In the genomic region with DNA sequence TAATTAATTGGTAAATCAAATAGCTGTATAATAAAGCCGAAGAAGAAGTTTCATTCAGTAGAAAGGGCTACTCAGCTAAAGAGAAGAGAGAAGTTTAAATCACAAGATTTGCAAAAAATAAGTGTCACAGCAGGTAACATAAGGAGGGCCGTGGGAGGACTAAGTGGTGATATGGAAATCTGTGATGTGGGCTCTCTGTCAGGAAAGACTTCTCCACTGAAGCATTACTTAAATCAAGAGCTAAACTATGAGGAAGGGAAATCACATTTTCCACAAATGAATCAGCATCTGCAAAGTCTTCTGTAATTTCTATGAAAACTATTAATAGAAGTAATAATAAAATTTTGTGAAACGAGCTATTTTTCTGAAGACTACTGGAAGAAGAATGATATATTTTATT, we compare ENCODE assay signal across 16 cellular contexts.
DNase-seq lines count a peak whose midpoint lies in the region; ATAC-seq, FAIRE-seq and TF ChIP-seq lines count a peak whose summit lies in the region.
"Had no signal": no experiment of that assay in that cellular context is flagged by ENCODE, and none has a peak within 500 bp of the region (broad histone marks: within the 10 kb centered on the region; RNA-seq: fewer than 3 reads in every experiment).

No MANE protein-coding gene starts in this region.

- 68 to 80% (median 75%) methylated on average over 3 of the region's 3 CpGs for WGBS in small intestine, 3 donors

- H3K4me1 ChIP-seq in small intestine (ENCODE audit: control insufficient read depth in 2 of 2, insufficient read depth in 1 of 2, low read depth in 1 of 2, low read length in 1 of 2), result no peaks in the 10 kb centered on the region
- H3K4me1 ChIP-seq: SJSA1 had no signal

- H3K27me3 ChIP-seq in BJ (ENCODE audit: control insufficient read depth, insufficient read depth, low read length) (no peaks in the 10 kb centered on the region), small intestine (ENCODE audit: control insufficient read depth in 2 of 2, insufficient read depth in 2 of 2, low read length in 2 of 2) (no peaks in the 10 kb centered on the region)
- H3K27me3 ChIP-seq: SJSA1 had no signal

- DNase-seq in BJ (ENCODE audit: low read depth), result peak; percentile 4
- peak; percentile 27 for DNase-seq in NCI-H69 (lab: John Stamatoyannopoulos, UW)
- peak; percentile 17 for DNase-seq in glomerular visceral epithelial cell (ENCODE audit: extremely low spot score)
- DNase-seq in putamen (ENCODE audit: low spot score), result peak; percentile 70
- DNase-seq in SHP77 treated with DMSO at 0.1 percent for 48 hours (lab: John Stamatoyannopoulos, UW), result no peak
- no peak for DNase-seq in small intestine
- DNase-seq: KG1, NCI-H1092 treated with DMSO at 0.1 percent for 48 hours, NCI-H1694, NCI-H446 treated with DMSO at 0.1 percent for 48 hours, NCI-H774, RPMI8226 had no signal

- CTCF ChIA-PET in BJ (lab: Yijun Ruan, JAX), result no interaction called here

- TF ChIP-seq CTCF in BJ (IDR thresholded peaks at IDR 0.05; ENCODE audit: insufficient read depth, low read depth, low read length), result no peak

- no peak for FAIRE-seq in small intestine (lab: Jason Lieb, UNC)
- FAIRE-seq: H54 had no signal

- no peaks in the 10 kb centered on the region for H3K36me3 ChIP-seq in BJ (ENCODE audit: control insufficient read depth, insufficient read depth, low read length)
- H3K36me3 ChIP-seq in small intestine (ENCODE audit: control insufficient read depth in 2 of 2, insufficient read depth in 2 of 2, low read length in 2 of 2), result no peaks in the 10 kb centered on the region
- H3K36me3 ChIP-seq: SJSA1 had no signal

- H3K27ac ChIP-seq in small intestine (ENCODE audit: low read depth in 1 of 2, low read length in 1 of 2), result no peak overlapping the region
- H3K27ac ChIP-seq: SJSA1 had no signal

- no peak for ATAC-seq in HG02588 (IDR thresholded peaks at IDR 0.05; ENCODE audit: unreplicated experiment)
- no peak for ATAC-seq in GM19328 (IDR thresholded peaks at IDR 0.05; ENCODE audit: unreplicated experiment)

- H3K9me3 ChIP-seq in small intestine (ENCODE audit: control insufficient read depth, low read depth), result no peaks in the 10 kb centered on the region
- H3K9me3 ChIP-seq: SJSA1 had no signal

- H3K4me3 ChIP-seq in BJ (ENCODE audit: low read depth, low read length) (no peak overlapping the region), small intestine (ENCODE audit: low read depth in 1 of 2, low read length in 2 of 2) (no peak overlapping the region)
- H3K4me3 ChIP-seq: SJSA1 had no signal

- POLR2A ChIA-PET in BJ (lab: Charles Lee), result no interaction called here

Comparison
In these comparisons a context has a peak if more than half of its experiments do, and no peak if none do; other contexts are left out.
1. DNase-seq: peak in BJ (single experiment), NCI-H69 (single experiment), glomerular visceral epithelial cell (single experiment) and putamen (single experiment); none in SHP77 treated with DMSO at 0.1 percent for 48 hours (single experiment) and small intestine (single experiment).